ENCODE assay signal across 9 cellular contexts in genomic region chr21:36860736-36861594, GRCh38.
DNase-seq lines count a peak whose midpoint lies in the region; ATAC-seq and TF ChIP-seq lines count a peak whose summit lies in the region.
"Had no signal": no experiment of that assay in that cellular context is flagged by ENCODE, and none has a peak within 500 bp of the region (broad histone marks: within the 10 kb centered on the region; RNA-seq: fewer than 3 reads in every experiment).

No MANE protein-coding gene starts in this region.

- H4K20me1 ChIP-seq in SK-N-SH (ENCODE audit: insufficient read depth) (no peaks in the 10 kb centered on the region), smooth muscle cell (ENCODE audit: low read depth) (no peaks in the 10 kb centered on the region)

- no peak for TF ChIP-seq EP300 in SK-N-SH (IDR thresholded peaks at IDR 0.05; ENCODE audit: borderline replicate concordance in 1 of 2, low read depth in 1 of 2, low read length in 1 of 2)

- H3K9me3 ChIP-seq in SK-N-SH = no peaks in the 10 kb centered on the region
- H3K9me3 ChIP-seq in smooth muscle cell (replicated peaks; ENCODE audit: low read depth) = no peaks in the 10 kb centered on the region
- H3K9me3 ChIP-seq: thoracic aorta had no signal

- POLR2A ChIA-PET in SK-N-SH (lab: Yijun Ruan, JAX) = no interaction called here

- peak; percentile 22 for DNase-seq in NCI-H2107 treated with DMSO at 0.1 percent for 48 hours (lab: John Stamatoyannopoulos, UW; ENCODE audit: unreplicated experiment)
- no peak for DNase-seq in NCI-H2107 (lab: John Stamatoyannopoulos, UW)
- DNase-seq in SK-N-SH = no peak
- peak; percentile 89 for DNase-seq in glomerular visceral epithelial cell (ENCODE audit: extremely low spot score)
- DNase-seq in smooth muscle cell (lab: John Stamatoyannopoulos, UW; ENCODE audit: unreplicated experiment) = no peak
- no peak for DNase-seq in NOMO-1 treated with DMSO at 0.1 percent for 48 hours (lab: John Stamatoyannopoulos, UW; ENCODE audit: unreplicated experiment)
- DNase-seq in omental fat pad (ENCODE audit: low spot score) = no peak

- 72% methylated on average over 8 of the region's 8 CpGs for WGBS in SK-N-SH (ENCODE audit: low lambda C conversion rate)
- WGBS in smooth muscle cell (ENCODE audit: low lambda C conversion rate) = 73% methylated on average over 8 of the region's 8 CpGs

- no peak overlapping the region; a peak in 1 of 4 replicates for H3K4me3 ChIP-seq in SK-N-SH (ENCODE audit: low read depth in 2 of 2, low read length in 1 of 2)
- no peak overlapping the region for H3K4me3 ChIP-seq in smooth muscle cell
- H3K4me3 ChIP-seq: thoracic aorta had no signal

- H3K27me3 ChIP-seq in SK-N-SH (ENCODE audit: insufficient read depth) (no peaks in the 10 kb centered on the region), smooth muscle cell (ENCODE audit: low read depth) (no peaks in the 10 kb centered on the region)

- H3K9me2 ChIP-seq in SK-N-SH = no peaks in the 10 kb centered on the region

- peak overlapping the region; percentile 19; the same call in 1 of the 2 replicates for H3K9ac ChIP-seq in SK-N-SH
- H3K9ac ChIP-seq in smooth muscle cell (ENCODE audit: low read depth) = peak overlapping the region; percentile 29

- TF ChIP-seq RAD21 in SK-N-SH (IDR thresholded peaks at IDR 0.05; ENCODE audit: low read length) = no peak

- H3K4me1 ChIP-seq in SK-N-SH (ENCODE audit: control insufficient read depth in 1 of 2, insufficient read depth in 2 of 2, low read depth in 1 of 2, low read length in 1 of 2) = peaks cover 0 to 18% of the 10 kb centered on the region in 2 experiments; a peak in 2 of 4 replicates
- peaks cover 2% of the 10 kb centered on the region for H3K4me1 ChIP-seq in smooth muscle cell (ENCODE audit: low read depth)

- H3F3A ChIP-seq in SK-N-SH (replicated peaks; ENCODE audit: insufficient read depth) (no peaks in the 10 kb centered on the region), smooth muscle cell (ENCODE audit: low read depth) (no peaks in the 10 kb centered on the region)

- H3K4me2 ChIP-seq in SK-N-SH (peak overlapping the region; percentile 33; the same call in 1 of the 2 replicates), smooth muscle cell (peak overlapping the region; percentile 47)

- ATAC-seq in omental fat pad (ENCODE audit: low FRiP score) = no peak
- no peak for ATAC-seq in esophagus mucosa

- H2AFZ ChIP-seq in SK-N-SH (ENCODE audit: low read depth) = no peak overlapping the region; the same call in 1 of the 2 replicates
- H2AFZ ChIP-seq in smooth muscle cell (ENCODE audit: low read depth) = no peak overlapping the region

- H3K27ac ChIP-seq in SK-N-SH (ENCODE audit: low read depth in 2 of 2, low read length in 1 of 2) (peak overlapping the region in 1 of 2 experiments; percentile 9; a peak in 2 of 4 replicates), smooth muscle cell (ENCODE audit: low read depth) (peak overlapping the region; percentile 68)
- H3K27ac ChIP-seq: thoracic aorta had no signal

- TF ChIP-seq CTCF in SK-N-SH (IDR thresholded peaks at IDR 0.05) (no peak), smooth muscle cell (IDR thresholded peaks at IDR 0.05; ENCODE audit: borderline replicate concordance, insufficient read depth, poor library complexity, severe bottlenecking) (no peak), omental fat pad (IDR thresholded peaks at IDR 0.05) (no peak)

- CTCF ChIA-PET in SK-N-SH (lab: Yijun Ruan, JAX) = no interaction called here

- H3K36me3 ChIP-seq in SK-N-SH (replicated peaks in 1 of 2; ENCODE audit: control insufficient read depth in 1 of 2, insufficient read depth in 2 of 2, low read length in 1 of 2) = no peaks in the 10 kb centered on the region
- no peaks in the 10 kb centered on the region for H3K36me3 ChIP-seq in smooth muscle cell (ENCODE audit: low read depth)
- H3K36me3 ChIP-seq: thoracic aorta had no signal

- no peaks in the 10 kb centered on the region for H3K79me2 ChIP-seq in SK-N-SH (ENCODE audit: insufficient read depth)
- no peaks in the 10 kb centered on the region for H3K79me2 ChIP-seq in smooth muscle cell (ENCODE audit: low read depth)

TF ChIP-seq in SK-N-SH, 30 proteins besides CTCF, POLR2A, EP300 and RAD21:
- TF ChIP-seq FOSL2 (IDR thresholded peaks at IDR 0.05; ENCODE audit: borderline replicate concordance, low read depth) (0 out of 2 replicates have a peak, but pooled peaks have one; percentile 33), MAX (IDR thresholded peaks at IDR 0.05; ENCODE audit: low read depth) (no peak), TCF12 (IDR thresholded peaks at IDR 0.05) (peak; percentile 18; the same call in 1 of the 2 replicates)

Comparison
In these comparisons a context has a peak if more than half of its experiments do, and no peak if none do; other contexts are left out.
1. DNase-seq: peak in NCI-H2107 treated with DMSO at 0.1 percent for 48 hours (single experiment) and glomerular visceral epithelial cell (single experiment); none in NCI-H2107 (single experiment), SK-N-SH (single experiment), smooth muscle cell (single experiment), NOMO-1 treated with DMSO at 0.1 percent for 48 hours (single experiment) and omental fat pad (single experiment).